In genomic region chr16:51937771-51938170, GRCh38 we compare ENCODE assay signal across 20 cellular contexts.
"Had no signal": no experiment of that assay in that cellular context is flagged by ENCODE, and none has a peak within 500 bp of the region (broad histone marks: within the 10 kb centered on the region; RNA-seq: fewer than 3 reads in every experiment).

No MANE protein-coding gene starts in this region.

- H3K4me3 Mint-ChIP-seq: activated CD4-positive, alpha-beta T cell treated with anti-CD3 and anti-CD28 coated beads for 36 hours; activated naive CD8-positive, alpha-beta T cell; effector memory CD8-positive, alpha-beta T cell; naive thymus-derived CD8-positive, alpha-beta T cell; neural crest cell had no signal

- H3K4me1 ChIP-seq: body of pancreas, gastroesophageal sphincter, heart right ventricle, right atrium auricular region, spleen, tibial nerve had no signal

- H3K27me3 ChIP-seq: body of pancreas, heart right ventricle, right atrium auricular region, spleen, tibial nerve had no signal

- H3K36me3 Mint-ChIP-seq: activated naive CD8-positive, alpha-beta T cell; naive thymus-derived CD8-positive, alpha-beta T cell had no signal

- H3K27ac Mint-ChIP-seq: activated CD4-positive, alpha-beta T cell treated with anti-CD3 and anti-CD28 coated beads for 36 hours; activated naive CD8-positive, alpha-beta T cell; effector memory CD8-positive, alpha-beta T cell; naive thymus-derived CD8-positive, alpha-beta T cell had no signal

- DNase-seq: activated CD4-positive, alpha-beta T cell treated with anti-CD3 and anti-CD28 coated beads for 36 hours; activated CD4-positive, CD25-positive, alpha-beta regulatory T cell; activated effector memory CD4-positive, alpha-beta T cell treated with Interleukin-2 at 50 U/mL for 16 hours; activated naive CD4-positive, alpha-beta T cell treated with Interleukin-2 at 50 U/mL for 16 hours; anterior cingulate cortex; body of pancreas; cortex of kidney; effector memory CD8-positive, alpha-beta T cell; erythroblast; heart right ventricle; midbrain; naive thymus-derived CD8-positive, alpha-beta T cell; spleen; stimulated activated CD4-positive, alpha-beta T cell treated with anti-CD3 and anti-CD28 coated beads, Interleukin-2, amount 100 ng/mL, for 48 hours; stimulated activated naive CD4-positive, alpha-beta T cell treated with Interleukin-2 at 50 U/mL for 16 hours had no signal

- H3K27ac ChIP-seq: body of pancreas, gastroesophageal sphincter, heart right ventricle, right atrium auricular region, spleen, tibial nerve had no signal

- ATAC-seq: activated CD4-positive, alpha-beta T cell treated with anti-CD3 and anti-CD28 coated beads for 36 hours; body of pancreas; effector memory CD8-positive, alpha-beta T cell; gastroesophageal sphincter; heart right ventricle; naive thymus-derived CD8-positive, alpha-beta T cell had no signal

- H3K4me3 ChIP-seq: body of pancreas, gastroesophageal sphincter, heart right ventricle, right atrium auricular region, spleen, tibial nerve had no signal

- H3K4me1 Mint-ChIP-seq: activated CD4-positive, alpha-beta T cell treated with anti-CD3 and anti-CD28 coated beads for 36 hours had no signal

- H3K9me3 ChIP-seq: body of pancreas, gastroesophageal sphincter, right atrium auricular region, tibial nerve had no signal

- H3K9me3 Mint-ChIP-seq: neural crest cell had no signal

- H3K36me3 ChIP-seq: gastroesophageal sphincter, heart right ventricle, right atrium auricular region, spleen, tibial nerve had no signal

- H3K27me3 Mint-ChIP-seq: activated CD4-positive, alpha-beta T cell treated with anti-CD3 and anti-CD28 coated beads for 36 hours; activated naive CD8-positive, alpha-beta T cell; effector memory CD8-positive, alpha-beta T cell; naive thymus-derived CD8-positive, alpha-beta T cell had no signal
